In genomic region chr19:4909172-4909896, GRCh38 we compare ENCODE assay signal across 8 cellular contexts. TPM values are rescaled to one million over a fixed set of nuclear protein-coding genes. Genes with fewer than 3 reads are reported as not detected.
A peak's percentile ranks its signal among the peaks of the same experiment; 100 is the strongest.
DNase-seq lines count a peak whose midpoint lies in the region; ATAC-seq and TF ChIP-seq lines count a peak whose summit lies in the region.

TSS of gene UHRF1 (plus strand) at chr19:4909501. CDS start at chr19:4910886, 1,385 bp downstream.

- H3K4me3 ChIP-seq in IMR-90 (ENCODE audit: insufficient read depth, low read depth, low read length) (peak within 1 kb of the TSS; percentile 87), mucosa of rectum (ENCODE audit: low read length in 2 of 2) (peak within 1 kb of the TSS; percentile 74)

- no peaks in the 10 kb centered on the region for H3K27me3 Mint-ChIP-seq in central memory CD8-positive, alpha-beta T cell

- peak within 1 kb of the TSS; percentile 85 for H3K9ac ChIP-seq in IMR-90 (ENCODE audit: low read depth, low read length)
- peak within 1 kb of the TSS in 1 of 2 donors; percentile 49 for H3K9ac ChIP-seq in mucosa of rectum (ENCODE audit: low read depth in 1 of 2, low read length in 2 of 2)

- H3K4me1 ChIP-seq in IMR-90 (ENCODE audit: control insufficient read depth, insufficient read depth, low read length) = peaks cover 22% of the 10 kb centered on the region
- H3K4me1 ChIP-seq in mucosa of rectum (ENCODE audit: control insufficient read depth in 2 of 2, insufficient read depth in 2 of 2, low read length in 2 of 2) = peaks cover 17 to 19% of the 10 kb centered on the region in 2 donors

- H3K14ac ChIP-seq in IMR-90 (replicated peaks; ENCODE audit: low read depth, low read length) = peak within 1 kb of the TSS; percentile 90

- peaks cover 27% of the 10 kb centered on the region for H3K36me3 Mint-ChIP-seq in central memory CD8-positive, alpha-beta T cell (ENCODE audit: insufficient read depth)

- H2AK5ac ChIP-seq in IMR-90 (ENCODE audit: low read depth, low read length) = peak within 1 kb of the TSS; percentile 95

- dilution Hi-C loops in IMR-90 (cut with HindIII; ENCODE audit: low sequenced_read_pairs, unreplicated experiment) = no loop called here

- CTCF ChIA-PET in IMR-90 (lab: Yijun Ruan, JAX) = no interaction called here

- peaks cover 4% of the 10 kb centered on the region; the same call in 1 of the 2 replicates for H3K9me1 ChIP-seq in IMR-90 (ENCODE audit: insufficient read depth, low read length)

- H2BK15ac ChIP-seq in IMR-90 (ENCODE audit: low read depth, low read length) = peak within 1 kb of the TSS; percentile 75; the same call in 2 of the 3 replicates

- in situ Hi-C loops in IMR-90 (cut with MboI; ENCODE audit: low sequenced_read_pairs) (no loop called here), SK-MEL-5 (cut with HindIII; ENCODE audit: low pct_unique_long_range_greater_than_20kb, low sequenced_read_pairs) (no loop called here)

- H2BK120ac ChIP-seq in IMR-90 (ENCODE audit: low read depth, low read length) = peak within 1 kb of the TSS; percentile 94

- H3K79me1 ChIP-seq in IMR-90 (ENCODE audit: low read depth in 1 of 2, low read length in 2 of 2) = peaks cover 0 to 35% of the 10 kb centered on the region in 2 experiments; a peak in 2 of 4 replicates

- no TSS peak for BruUV-seq in IMR-90 (replicated peaks; lab: Mats Ljungman, UMichigan)

- WGBS in IMR-90 (ENCODE audit: extremely low coverage in 2 of 2, insufficient read length in 1 of 2), 2 experiments = 1% methylated on average over 19 of the region's 87 CpGs; no CpG with 5 or more reads in 1 of the 2 experiments

- TF ChIP-seq POLR2A in IMR-90 (IDR thresholded peaks at IDR 0.05; ENCODE audit: low read depth, low read length) = peak; percentile 62

- no peak for TF ChIP-seq RAD21 in IMR-90 (IDR thresholded peaks at IDR 0.05; ENCODE audit: low read length)

- H3K36me3 ChIP-seq in IMR-90 (ENCODE audit: control insufficient read depth, insufficient read depth, low read length) (no peaks in the 10 kb centered on the region; the same call in 1 of the 2 replicates), mucosa of rectum (ENCODE audit: control insufficient read depth in 2 of 2, insufficient read depth in 2 of 2, low read length in 2 of 2) (no peaks in the 10 kb centered on the region)

- peak within 1 kb of the TSS; percentile 96 for H2AFZ ChIP-seq in IMR-90 (replicated peaks; ENCODE audit: low read length, poor library complexity)

- peak; percentile 38 for DNase-seq in AG20443 (ENCODE audit: low spot score)
- no peak for DNase-seq in IMR-90
- DNase-seq in SK-MEL-5 (ENCODE audit: low read depth, low spot score) = peak; percentile 16
- no peak for DNase-seq in central memory CD8-positive, alpha-beta T cell (ENCODE audit: low spot score in 2 of 2)

- TF ChIP-seq CTCF in IMR-90 (conservative IDR thresholded peaks at IDR 0.05; ENCODE audit: low read depth, low read length) = no peak

- H3K18ac ChIP-seq in IMR-90 (ENCODE audit: low read depth, low read length) = no peak within 1 kb of the TSS

- no peaks in the 10 kb centered on the region for H3K9me3 Mint-ChIP-seq in central memory CD8-positive, alpha-beta T cell

- ATAC-seq in GM18498 (IDR thresholded peaks at IDR 0.05; ENCODE audit: unreplicated experiment) (peak; percentile 25), IMR-90 (ENCODE audit: low read depth) (no peak; the same call in 1 of the 2 replicates), HG03571 (IDR thresholded peaks at IDR 0.05; ENCODE audit: unreplicated experiment) (no peak)
- ATAC-seq in central memory CD8-positive, alpha-beta T cell (replicated peaks; ENCODE audit: extremely low read depth, poor library complexity, severe bottlenecking) = no peak

- no peaks in the 10 kb centered on the region for H3K27me3 ChIP-seq in IMR-90 (ENCODE audit: control insufficient read depth, insufficient read depth, low read length)
- H3K27me3 ChIP-seq in mucosa of rectum (ENCODE audit: control insufficient read depth in 2 of 2, insufficient read depth in 2 of 2, low read length in 2 of 2) = no peaks in the 10 kb centered on the region

- H2BK20ac ChIP-seq in IMR-90 (ENCODE audit: low read depth, low read length) = peak within 1 kb of the TSS; percentile 82; the same call in 1 of the 2 replicates

- no peak within 1 kb of the TSS for H4K5ac ChIP-seq in IMR-90 (ENCODE audit: low read depth, low read length)

- H3K4ac ChIP-seq in IMR-90 (ENCODE audit: low read depth, low read length) = peak within 1 kb of the TSS; percentile 98

- peak within 1 kb of the TSS; percentile 93 for H2BK5ac ChIP-seq in IMR-90 (ENCODE audit: low read depth, low read length, poor library complexity, severe bottlenecking)

- H3K9me3 ChIP-seq in IMR-90 (ENCODE audit: control insufficient read depth, insufficient read depth, low read length) (no peaks in the 10 kb centered on the region), mucosa of rectum (ENCODE audit: control insufficient read depth in 2 of 2, low read length in 2 of 2) (no peaks in the 10 kb centered on the region)

- peak within 1 kb of the TSS; percentile 94 for H3K56ac ChIP-seq in IMR-90 (ENCODE audit: extremely low read depth, insufficient read depth, low read length)

- H4K20me1 ChIP-seq in IMR-90 (ENCODE audit: insufficient read depth, low read length) = peaks cover 8% of the 10 kb centered on the region

- POLR2A ChIA-PET in IMR-90 (lab: Charles Lee; ENCODE audit: unreplicated experiment) = interaction anchor here (0.6 kb wide), 2 partner anchors 42 to 121 kb away, joined by 7 read pairs; no protein-coding TSS in a partner anchor

- H3K4me2 ChIP-seq in IMR-90 (ENCODE audit: low read depth, low read length) = peak within 1 kb of the TSS; percentile 67

- H4K91ac ChIP-seq in IMR-90 (ENCODE audit: insufficient read depth, low read depth, low read length) = peak within 1 kb of the TSS; percentile 92

- peak within 1 kb of the TSS; percentile 94 for H3K4me3 Mint-ChIP-seq in central memory CD8-positive, alpha-beta T cell

- H4K8ac ChIP-seq in IMR-90 (ENCODE audit: low read depth in 2 of 2, low read length in 2 of 2) = peak within 1 kb of the TSS; percentile 82 to 96; a peak in 3 of 4 replicates

- peak within 1 kb of the TSS; percentile 51 for H3K27ac Mint-ChIP-seq in central memory CD8-positive, alpha-beta T cell (ENCODE audit: low read depth)

- peak within 1 kb of the TSS; percentile 91 for H3K27ac ChIP-seq in IMR-90 (ENCODE audit: insufficient read depth, low read length)
- H3K27ac ChIP-seq in mucosa of rectum (ENCODE audit: low read depth in 2 of 2, low read length in 2 of 2) = no peak within 1 kb of the TSS
- H3K27ac ChIP-seq in temporal lobe (ENCODE audit: low read depth, low read length) = peak within 1 kb of the TSS; percentile 73

- intact Hi-C loops in IMR-90 (cut with micrococcal nuclease) = no loop called here

- peak within 1 kb of the TSS; percentile 98 for H2AK9ac ChIP-seq in IMR-90 (replicated peaks; ENCODE audit: low read depth, low read length, poor library complexity)

- peak within 1 kb of the TSS; percentile 99 for H3K23ac ChIP-seq in IMR-90 (ENCODE audit: low read depth, low read length)

- peaks cover 55% of the 10 kb centered on the region for H3K4me1 Mint-ChIP-seq in central memory CD8-positive, alpha-beta T cell

TF ChIP-seq in IMR-90, 13 proteins besides CTCF, POLR2A, EP300 and RAD21:
- TF ChIP-seq FOS (IDR thresholded peaks at IDR 0.05; ENCODE audit: low read depth, low read length) = no peak
- TF ChIP-seq MXI1 (IDR thresholded peaks at IDR 0.05; ENCODE audit: borderline replicate concordance, low read depth, low read length) = no peak
- TF ChIP-seq CHD1 (IDR thresholded peaks at IDR 0.05; ENCODE audit: low read depth, low read length) = no peak
- TF ChIP-seq USF2 (IDR thresholded peaks at IDR 0.05; ENCODE audit: low read depth, low read length) = no peak
- TF ChIP-seq RFX5 (IDR thresholded peaks at IDR 0.05; ENCODE audit: low read depth, low read length) = no peak
- no peak for TF ChIP-seq MAZ (IDR thresholded peaks at IDR 0.05; ENCODE audit: borderline replicate concordance, low read depth, low read length)
- TF ChIP-seq BHLHE40 (IDR thresholded peaks at IDR 0.05; ENCODE audit: low read depth, low read length) = no peak
- no peak for TF ChIP-seq MAFK (IDR thresholded peaks at IDR 0.05; ENCODE audit: low read depth, low read length)

RNA-seq across cellular contexts. Expression of gene UHRF1, which starts in this region (rescaled TPM):
- total RNA-seq in IMR-90 (2012; rRNA removed) (57.4 and 70.3 TPM in 2 replicates), temporal lobe (4.7 TPM)
- 47.4 and 49.2 TPM in 2 replicates for polyA plus RNA-seq in IMR-90 (2012; rRNA removed)
- polyA plus RNA-seq in IMR-90 (2012; cell fraction: cytosol; rRNA removed) = 32.5 and 35.1 TPM in 2 replicates
- 42.0 and 73.3 TPM in 2 replicates for polyA plus RNA-seq in IMR-90 (2012; cell fraction: nucleus; rRNA removed; ENCODE audit: low replicate concordance)
- total RNA-seq in SK-MEL-5 (2014; rRNA removed; shearing (Covaris generic)) = 5.3 and 5.7 TPM in 2 replicates
- 17.3 and 17.6 TPM in 2 replicates for polyA plus RNA-seq in SK-MEL-5 (2015; cell fraction: cytosol; rRNA removed)
- polyA plus RNA-seq in SK-MEL-5 (2015; cell fraction: nucleus; rRNA removed) = 18.1 and 21.5 TPM in 2 replicates

Comparison
In these comparisons a context has a peak if more than half of its experiments do, and no peak if none do; other contexts are left out.
1. DNase-seq: peak in AG20443 (single experiment) and SK-MEL-5 (single experiment); none in IMR-90 (single experiment) and central memory CD8-positive, alpha-beta T cell (0 of 2).
2. H3K27ac ChIP-seq: peak in IMR-90 (single experiment) and temporal lobe (single experiment); none in mucosa of rectum (0 of 2).